ENCODE assay signal across 11 cellular contexts in the genomic region with DNA sequence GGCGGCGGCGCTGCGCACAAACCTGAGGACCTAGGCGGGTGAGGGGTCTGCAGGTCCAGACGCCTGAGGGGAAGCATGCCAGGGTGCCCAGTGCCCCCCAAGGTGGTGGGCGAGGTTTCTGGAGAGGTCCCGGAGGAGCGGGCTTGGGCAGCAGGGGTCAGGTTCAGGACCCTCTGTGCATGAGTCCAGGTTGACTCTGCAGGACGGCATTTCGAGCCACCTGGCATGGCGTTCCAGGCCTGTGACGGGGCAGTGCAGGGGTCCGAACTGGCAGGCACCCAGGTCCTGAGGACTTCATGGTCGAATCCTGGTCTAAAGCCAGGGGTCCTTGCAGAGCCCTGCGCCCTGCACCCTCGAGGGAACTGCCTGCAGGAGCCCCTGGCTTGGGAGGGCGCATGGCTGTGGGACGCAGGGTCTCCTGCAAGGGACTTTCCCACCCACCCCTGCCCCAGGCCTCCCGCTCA. TPM values are rescaled to one million over a fixed set of nuclear protein-coding genes. Genes with fewer than 3 reads are reported as not detected.
DNase-seq lines count a peak whose midpoint lies in the region; ATAC-seq and TF ChIP-seq lines count a peak whose summit lies in the region.
"Had no signal": no experiment of that assay in that cellular context is flagged by ENCODE, and none has a peak within 500 bp of the region (broad histone marks: within the 10 kb centered on the region; RNA-seq: fewer than 3 reads in every experiment).

No MANE protein-coding gene starts in this region.

- 85 to 90% methylated on average over 10 to 18 of the region's 20 CpGs for WGBS in body of pancreas, 2 donors

- no peak overlapping the region for H3K27ac Mint-ChIP-seq in activated T-helper 1 cell treated with anti-CD3 and anti-CD28 coated beads, Interleukin-12 subunit alpha, Interleukin-12 subunit beta, Interleukin-2, Interleukin-4 antibody, amounts not matched to agents 30 ng/mL and 10 ng/mL and 1 ng/mL, durations not matched to agents 14 hours and 24 hours and 36 hours
- H3K27ac Mint-ChIP-seq: activated T-cell treated with anti-CD3 and anti-CD28 coated beads, Interleukin-2, amount 50 U/mL, for 72 hours; T-helper 1 cell treated with Interleukin-12 subunit alpha and Interleukin-12 subunit beta and Interleukin-4 antibody, amounts not matched to agents 30 μg/mL and 1 μg/mL, for 36 hours had no signal

- in situ Hi-C loops in gastrocnemius medialis (cut with MboI; ENCODE audit: low sequenced_read_pairs in 4 of 4), result no loop called here

- TF ChIP-seq CTCF in DOHH2 (IDR thresholded peaks at IDR 0.05; ENCODE audit: low read depth, low read length, poor library complexity, severe bottlenecking) (no peak), right atrium auricular region (IDR thresholded peaks at IDR 0.05) (no peak), gastrocnemius medialis (IDR thresholded peaks at IDR 0.05 in 4 of 5, conservative IDR thresholded peaks at IDR 0.05 in 1 of 5) (no peak), body of pancreas (IDR thresholded peaks at IDR 0.05) (no peak)

- peaks cover 5% of the 10 kb centered on the region for H3K36me3 Mint-ChIP-seq in activated T-helper 1 cell treated with anti-CD3 and anti-CD28 coated beads, Interleukin-12 subunit alpha, Interleukin-12 subunit beta, Interleukin-2, Interleukin-4 antibody, amounts not matched to agents 30 ng/mL and 10 ng/mL and 1 ng/mL, durations not matched to agents 14 hours and 24 hours and 36 hours (ENCODE audit: low read depth)
- H3K36me3 Mint-ChIP-seq: naive thymus-derived CD8-positive, alpha-beta T cell had no signal

- peaks cover 69% of the 10 kb centered on the region for H3K4me1 ChIP-seq in DOHH2 (ENCODE audit: control insufficient read depth, low read length)
- H3K4me1 ChIP-seq in right atrium auricular region, result peaks cover 0 to 70% of the 10 kb centered on the region in 2 donors
- peaks cover 58 to 72% of the 10 kb centered on the region in 2 donors for H3K4me1 ChIP-seq in gastrocnemius medialis
- H3K4me1 ChIP-seq in body of pancreas, result peaks cover 43% of the 10 kb centered on the region

- intact Hi-C loops in activated T-helper 1 cell treated with anti-CD3 and anti-CD28 coated beads, Interleukin-12 subunit alpha, Interleukin-12 subunit beta, Interleukin-2, Interleukin-4 antibody, amounts not matched to agents 30 ng/mL and 10 ng/mL and 1 ng/mL, durations not matched to agents 14 hours and 24 hours and 36 hours (cut with micrococcal nuclease), result no loop called here
- intact Hi-C loops in gastrocnemius medialis (cut with DNase I; ENCODE audit: low total_unique reads) (no loop called here), body of pancreas (cut with DNase I) (no loop called here)

- H3K27me3 ChIP-seq in DOHH2 (ENCODE audit: control insufficient read depth, low read length) (peaks cover 65% of the 10 kb centered on the region), right atrium auricular region (no peaks in the 10 kb centered on the region), gastrocnemius medialis (no peaks in the 10 kb centered on the region), body of pancreas (peaks cover 0 to 20% of the 10 kb centered on the region in 2 donors)

- peaks cover 7% of the 10 kb centered on the region for H3K36me3 ChIP-seq in DOHH2 (ENCODE audit: control insufficient read depth, low read length)
- no peaks in the 10 kb centered on the region for H3K36me3 ChIP-seq in right atrium auricular region
- H3K36me3 ChIP-seq in gastrocnemius medialis, result peaks cover 0 to 8% of the 10 kb centered on the region in 2 donors
- no peaks in the 10 kb centered on the region for H3K36me3 ChIP-seq in body of pancreas (replicated peaks in 1 of 2; ENCODE audit: insufficient read depth in 1 of 2, low read depth in 2 of 2)

- no peaks in the 10 kb centered on the region for H3K9me3 Mint-ChIP-seq in activated T-helper 1 cell treated with anti-CD3 and anti-CD28 coated beads, Interleukin-12 subunit alpha, Interleukin-12 subunit beta, Interleukin-2, Interleukin-4 antibody, amounts not matched to agents 30 ng/mL and 10 ng/mL and 1 ng/mL, durations not matched to agents 14 hours and 24 hours and 36 hours
- H3K9me3 Mint-ChIP-seq: activated T-cell treated with anti-CD3 and anti-CD28 coated beads, Interleukin-2, amount 50 U/mL, for 72 hours; naive thymus-derived CD8-positive, alpha-beta T cell; T-helper 1 cell treated with Interleukin-12 subunit alpha and Interleukin-12 subunit beta and Interleukin-4 antibody, amounts not matched to agents 30 μg/mL and 1 μg/mL, for 36 hours had no signal

- ATAC-seq in gastrocnemius medialis (no peak), HG03565 (IDR thresholded peaks at IDR 0.05; ENCODE audit: unreplicated experiment) (no peak), body of pancreas (no peak)
- ATAC-seq: activated T-cell treated with anti-CD3 and anti-CD28 coated beads, Interleukin-2, amount 50 U/mL, for 72 hours; naive thymus-derived CD8-positive, alpha-beta T cell had no signal

- H4K20me1 ChIP-seq in DOHH2 (ENCODE audit: control insufficient read depth, insufficient read depth, low read depth, low read length), result peaks cover 14% of the 10 kb centered on the region

- H3K27ac ChIP-seq in DOHH2 (ENCODE audit: low read depth, low read length) (no peak overlapping the region), right atrium auricular region (peak overlapping the region; percentile 76 to 90), gastrocnemius medialis (peak overlapping the region; percentile 90 to 98 (median 93)), body of pancreas (peak overlapping the region in 2 of 4 donors; percentile 65 to 72)

- peaks cover 4% of the 10 kb centered on the region; the same call in 1 of the 2 replicates for H3K79me2 ChIP-seq in DOHH2 (ENCODE audit: control insufficient read depth, low read length)

- DNase-seq in activated T-helper 1 cell treated with anti-CD3 and anti-CD28 coated beads, Interleukin-12 subunit alpha, Interleukin-12 subunit beta, Interleukin-2, Interleukin-4 antibody, amounts not matched to agents 30 ng/mL and 10 ng/mL and 1 ng/mL, durations not matched to agents 14 hours and 24 hours and 36 hours (ENCODE audit: low spot score), result no peak
- DNase-seq in right atrium auricular region (ENCODE audit: low spot score), result no peak
- DNase-seq in gastrocnemius medialis, result peak in 1 of 2 donors; percentile 47
- no peak for DNase-seq in COLO829 (ENCODE audit: low spot score)
- DNase-seq in NCI-H2107 treated with DMSO at 0.1 percent for 48 hours (lab: John Stamatoyannopoulos, UW; ENCODE audit: unreplicated experiment), result no peak
- no peak for DNase-seq in body of pancreas
- DNase-seq: activated T-cell treated with anti-CD3 and anti-CD28 coated beads, Interleukin-2, amount 50 U/mL, for 72 hours had no signal

- peaks cover 6% of the 10 kb centered on the region for H3F3A ChIP-seq in DOHH2 (ENCODE audit: control insufficient read depth, insufficient read depth)

- TF ChIP-seq POLR2A in gastrocnemius medialis (IDR thresholded peaks at IDR 0.05) (no peak), body of pancreas (IDR thresholded peaks at IDR 0.05) (peak in 1 of 3 donors; percentile 2)

- no peaks in the 10 kb centered on the region for H3K9me2 ChIP-seq in DOHH2 (replicated peaks; ENCODE audit: control insufficient read depth, low read length)

- H3K27me3 Mint-ChIP-seq in activated T-helper 1 cell treated with anti-CD3 and anti-CD28 coated beads, Interleukin-12 subunit alpha, Interleukin-12 subunit beta, Interleukin-2, Interleukin-4 antibody, amounts not matched to agents 30 ng/mL and 10 ng/mL and 1 ng/mL, durations not matched to agents 14 hours and 24 hours and 36 hours (ENCODE audit: insufficient read depth), result no peaks in the 10 kb centered on the region
- H3K27me3 Mint-ChIP-seq: naive thymus-derived CD8-positive, alpha-beta T cell had no signal

- H3K4me1 Mint-ChIP-seq in activated T-helper 1 cell treated with anti-CD3 and anti-CD28 coated beads, Interleukin-12 subunit alpha, Interleukin-12 subunit beta, Interleukin-2, Interleukin-4 antibody, amounts not matched to agents 30 ng/mL and 10 ng/mL and 1 ng/mL, durations not matched to agents 14 hours and 24 hours and 36 hours (ENCODE audit: low read depth), result peaks cover 14% of the 10 kb centered on the region

- peak overlapping the region; percentile 26 for H3K4me3 Mint-ChIP-seq in activated T-helper 1 cell treated with anti-CD3 and anti-CD28 coated beads, Interleukin-12 subunit alpha, Interleukin-12 subunit beta, Interleukin-2, Interleukin-4 antibody, amounts not matched to agents 30 ng/mL and 10 ng/mL and 1 ng/mL, durations not matched to agents 14 hours and 24 hours and 36 hours
- H3K4me3 Mint-ChIP-seq: T-helper 1 cell treated with Interleukin-12 subunit alpha and Interleukin-12 subunit beta and Interleukin-4 antibody, amounts not matched to agents 30 μg/mL and 1 μg/mL, for 36 hours had no signal

- H3K9me3 ChIP-seq in DOHH2 (ENCODE audit: control insufficient read depth, insufficient read depth, low read length) (no peaks in the 10 kb centered on the region), right atrium auricular region (no peaks in the 10 kb centered on the region), gastrocnemius medialis (no peaks in the 10 kb centered on the region), body of pancreas (no peaks in the 10 kb centered on the region)

- H3K4me3 ChIP-seq in DOHH2 (ENCODE audit: low read length) (peak overlapping the region; percentile 74; the same call in 1 of the 2 replicates), right atrium auricular region (peak overlapping the region in 1 of 2 donors; percentile 68), gastrocnemius medialis (peak overlapping the region; percentile 66 to 76 (median 68)), body of pancreas (no peak overlapping the region)

- no peak overlapping the region for H3K4me2 ChIP-seq in DOHH2 (ENCODE audit: low read length)

RNA-seq across cellular contexts. Expression of a gene that starts 3.5 kb away (rescaled TPM):
- 111 and 115 TPM in 2 replicates for total RNA-seq in activated T-helper 1 cell treated with anti-CD3 and anti-CD28 coated beads, Interleukin-12 subunit alpha, Interleukin-12 subunit beta, Interleukin-2, Interleukin-4 antibody, amounts not matched to agents 30 ng/mL and 10 ng/mL and 1 ng/mL, durations not matched to agents 14 hours and 24 hours and 36 hours
- total RNA-seq in right atrium auricular region (10 to 100 TPM in 1 of 2 donors, 1 to 10 TPM in 1; 5.0 to 19.5 TPM), gastrocnemius medialis (100 to 1,000 TPM in 2 of 4 donors, 10 to 100 TPM in 2; 46.0 to 173 (median 126) TPM), body of pancreas (1 to 10 TPM; 2.0 to 5.4 TPM)

RNA-seq across cellular contexts. Expression of a gene that starts 19.7 kb away (rescaled TPM):
- 59.5 and 60.8 TPM in 2 replicates for total RNA-seq in activated T-helper 1 cell treated with anti-CD3 and anti-CD28 coated beads, Interleukin-12 subunit alpha, Interleukin-12 subunit beta, Interleukin-2, Interleukin-4 antibody, amounts not matched to agents 30 ng/mL and 10 ng/mL and 1 ng/mL, durations not matched to agents 14 hours and 24 hours and 36 hours
- total RNA-seq in right atrium auricular region (1 to 10 TPM; 5.1 to 7.4 TPM), gastrocnemius medialis (10 to 100 TPM in 1 of 4 donors, 1 to 10 TPM in 3; 3.7 to 11.3 (median 5.1) TPM), body of pancreas (10 to 100 TPM; 24.1 to 60.3 TPM)

RNA-seq across cellular contexts. Expression of a gene that starts 41.1 kb away (rescaled TPM):
- 154 and 161 TPM in 2 replicates for total RNA-seq in activated T-helper 1 cell treated with anti-CD3 and anti-CD28 coated beads, Interleukin-12 subunit alpha, Interleukin-12 subunit beta, Interleukin-2, Interleukin-4 antibody, amounts not matched to agents 30 ng/mL and 10 ng/mL and 1 ng/mL, durations not matched to agents 14 hours and 24 hours and 36 hours
- total RNA-seq in right atrium auricular region (10 to 100 TPM; 31.3 to 32.9 TPM), gastrocnemius medialis (10 to 100 TPM; 34.0 to 55.2 (median 47.3) TPM), body of pancreas (100 to 1,000 TPM in 1 of 2 donors, 10 to 100 TPM in 1; 37.6 to 116 TPM)

Comparison
In these comparisons a context has a peak if more than half of its experiments do, and no peak if none do; other contexts are left out.
1. H3K4me3 ChIP-seq: peak in DOHH2 (single experiment) and gastrocnemius medialis (4 of 4); none in body of pancreas (0 of 2).